Comparison of ENCODE assay signal across 10 cellular contexts in the genomic region with DNA sequence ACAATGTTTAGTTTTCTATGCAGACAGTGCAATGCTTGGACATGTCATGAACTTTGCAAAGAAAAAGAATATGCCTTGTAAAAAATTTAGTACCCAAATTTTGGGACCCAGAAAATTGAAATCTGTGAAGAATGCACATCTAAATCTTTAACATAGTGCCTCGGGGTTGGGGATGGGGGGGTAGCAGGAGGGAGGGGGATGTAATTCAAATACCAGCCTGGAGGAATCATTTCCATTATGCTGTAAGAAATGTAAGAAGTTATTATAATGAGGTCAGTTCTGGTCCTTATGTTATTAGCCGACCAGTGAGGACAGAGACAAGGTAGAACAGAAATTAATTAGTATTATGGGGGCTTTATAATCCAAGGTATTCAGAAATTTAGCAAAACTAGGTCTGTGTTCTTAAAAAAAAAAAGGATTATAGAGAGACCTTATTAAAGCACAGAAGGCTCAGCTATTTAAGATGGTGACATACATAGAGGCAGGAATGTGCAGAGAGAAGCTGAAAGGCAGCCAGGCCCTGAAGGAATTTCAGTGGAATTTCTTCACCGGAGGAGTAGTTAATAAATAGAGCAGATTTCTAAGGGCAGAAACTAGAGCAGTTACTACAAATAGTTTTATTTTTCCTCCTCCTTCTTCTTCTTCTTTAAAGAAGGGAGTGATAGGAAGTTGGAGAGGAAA.
A peak's percentile ranks its signal among the peaks of the same experiment; 100 is the strongest.
DNase-seq lines count a peak whose midpoint lies in the region; FAIRE-seq and TF ChIP-seq lines count a peak whose summit lies in the region.
"Had no signal": no experiment of that assay in that cellular context is flagged by ENCODE, and none has a peak within 500 bp of the region (broad histone marks: within the 10 kb centered on the region; RNA-seq: fewer than 3 reads in every experiment).

No MANE protein-coding gene starts in this region.

- CTCF ChIA-PET in MCF 10A (lab: Yijun Ruan, JAX), result interaction anchor here (0.6 to 2.6 kb wide), 4 partner anchors 65 to 448 kb away, joined by 3 to 10 read pairs (median 3); no protein-coding TSS in a partner anchor

- no peaks in the 10 kb centered on the region for H3K9me3 ChIP-seq in HAP-1
- H3K9me3 ChIP-seq in smooth muscle cell (replicated peaks; ENCODE audit: low read depth), result no peaks in the 10 kb centered on the region
- H3K9me3 ChIP-seq in small intestine (ENCODE audit: control insufficient read depth, low read depth), result no peaks in the 10 kb centered on the region

- no TSS peak for BruUV-seq in MCF 10A (replicated peaks; lab: Mats Ljungman, UMichigan)

- H3K27me3 Mint-ChIP-seq in MCF 10A (ENCODE audit: insufficient read depth, unreplicated experiment), result no peaks in the 10 kb centered on the region
- H3K27me3 Mint-ChIP-seq: central memory CD8-positive, alpha-beta T cell had no signal

- no peak overlapping the region for H3K9ac ChIP-seq in smooth muscle cell (ENCODE audit: low read depth)

- no peak overlapping the region for H3K4me3 ChIP-seq in HAP-1
- H3K4me3 ChIP-seq in smooth muscle cell, result no peak overlapping the region
- H3K4me3 ChIP-seq in small intestine (ENCODE audit: low read depth in 1 of 2, low read length in 2 of 2), result no peak overlapping the region

- no peaks in the 10 kb centered on the region for H3F3A ChIP-seq in smooth muscle cell (ENCODE audit: low read depth)

- H3K27me3 ChIP-seq in HAP-1 (ENCODE audit: low read depth), result no peaks in the 10 kb centered on the region
- no peaks in the 10 kb centered on the region for H3K27me3 ChIP-seq in smooth muscle cell (ENCODE audit: low read depth)
- H3K27me3 ChIP-seq in small intestine (ENCODE audit: control insufficient read depth in 2 of 2, insufficient read depth in 2 of 2, low read length in 2 of 2), result peaks cover 0 to 2% of the 10 kb centered on the region in 2 donors

- POLR2A ChIA-PET in MCF 10A (lab: Yijun Ruan, JAX), result interaction anchor here (0.6 to 1.1 kb wide), 6 partner anchors 89 to 1453 kb away, joined by 3 to 5 read pairs (median 3); a partner anchor contains a TSS

- H3K4me3 Mint-ChIP-seq in MCF 10A (ENCODE audit: unreplicated experiment), result no peak overlapping the region
- H3K4me3 Mint-ChIP-seq: central memory CD8-positive, alpha-beta T cell had no signal

- intact Hi-C loops in MCF 10A (cut with micrococcal nuclease), result no loop called here

- no peaks in the 10 kb centered on the region for H3K36me3 Mint-ChIP-seq in MCF 10A (ENCODE audit: insufficient read depth, unreplicated experiment)

- peak overlapping the region; percentile 73 for H2AFZ ChIP-seq in smooth muscle cell (ENCODE audit: low read depth)

- H4K20me1 ChIP-seq in smooth muscle cell (ENCODE audit: low read depth), result no peaks in the 10 kb centered on the region

- H3K36me3 ChIP-seq in HAP-1 (replicated peaks), result no peaks in the 10 kb centered on the region
- H3K36me3 ChIP-seq in smooth muscle cell (ENCODE audit: low read depth), result no peaks in the 10 kb centered on the region
- no peaks in the 10 kb centered on the region for H3K36me3 ChIP-seq in small intestine (ENCODE audit: control insufficient read depth in 2 of 2, insufficient read depth in 2 of 2, low read length in 2 of 2)

- peaks cover 14% of the 10 kb centered on the region for H3K4me1 Mint-ChIP-seq in MCF 10A (ENCODE audit: insufficient read depth, unreplicated experiment)
- H3K4me1 Mint-ChIP-seq: central memory CD8-positive, alpha-beta T cell had no signal

- H3K4me1 ChIP-seq in HAP-1 (peaks cover 24% of the 10 kb centered on the region), smooth muscle cell (ENCODE audit: low read depth) (peaks cover 22% of the 10 kb centered on the region), small intestine (ENCODE audit: control insufficient read depth in 2 of 2, insufficient read depth in 1 of 2, low read depth in 1 of 2, low read length in 1 of 2) (no peaks in the 10 kb centered on the region)

- no peak for TF ChIP-seq POLR2A in GM12891 (IDR thresholded peaks at IDR 0.05; ENCODE audit: low read depth, low read length)

- H3K27ac Mint-ChIP-seq in MCF 10A (ENCODE audit: low read depth, unreplicated experiment), result peak overlapping the region; percentile 72

- no peaks in the 10 kb centered on the region for H3K79me2 ChIP-seq in smooth muscle cell (ENCODE audit: low read depth)

- in situ Hi-C loops in HAP-1 (cut with MboI; ENCODE audit: low sequenced_read_pairs), result no loop called here

- no peak for TF ChIP-seq CTCF in MCF 10A (IDR thresholded peaks at IDR 0.05; ENCODE audit: unreplicated experiment)
- TF ChIP-seq CTCF in smooth muscle cell (IDR thresholded peaks at IDR 0.05; ENCODE audit: borderline replicate concordance, insufficient read depth, poor library complexity, severe bottlenecking), result no peak

- H3K27ac ChIP-seq in smooth muscle cell (ENCODE audit: low read depth) (peak overlapping the region; percentile 54), small intestine (ENCODE audit: low read depth in 1 of 2, low read length in 1 of 2) (no peak overlapping the region)

- no peak for FAIRE-seq in small intestine (lab: Jason Lieb, UNC)
- FAIRE-seq in GM12891 (lab: Jason Lieb, UNC), result no peak

- 21% methylated on average over 3 of the region's 3 CpGs for WGBS in smooth muscle cell (ENCODE audit: low lambda C conversion rate)
- WGBS in small intestine, 3 donors, result 58 to 79% (median 74%) methylated on average over 3 of the region's 3 CpGs

- DNase-seq in HAP-1 (ENCODE audit: low spot score in 2 of 2) (peak; percentile 54 to 75), MCF 10A (ENCODE audit: unreplicated experiment) (peak; percentile 34), iPS-NIHi7 (ENCODE audit: extremely low spot score) (peak; percentile 20), smooth muscle cell (lab: John Stamatoyannopoulos, UW; ENCODE audit: unreplicated experiment) (no peak), small intestine (no peak), T-helper 1 cell (no peak), GM12891 (ENCODE audit: insufficient read length, low spot score) (no peak)
- no peak for DNase-seq in stimulated activated CD4-positive, alpha-beta T cell treated with anti-CD3 and anti-CD28 coated beads, Interleukin-4, amount 100 ng/mL, for 1 hour
- DNase-seq: NCI-H748 treated with DMSO at 0.1 percent for 48 hours had no signal

- H3K9me3 Mint-ChIP-seq in MCF 10A (ENCODE audit: unreplicated experiment), result no peaks in the 10 kb centered on the region
- H3K9me3 Mint-ChIP-seq: central memory CD8-positive, alpha-beta T cell had no signal

- peak overlapping the region; percentile 38 for H3K4me2 ChIP-seq in smooth muscle cell

TF ChIP-seq in GM12891, 5 proteins besides CTCF, POLR2A, EP300 and RAD21:
- no peak for TF ChIP-seq POLR2AphosphoS5 (IDR thresholded peaks at IDR 0.05; ENCODE audit: low read depth, low read length)
- TF ChIP-seq SPI1 (IDR thresholded peaks at IDR 0.05; ENCODE audit: low read depth, low read length), result no peak
- no peak for TF ChIP-seq TAF1 (IDR thresholded peaks at IDR 0.05; ENCODE audit: low read depth, low read length)
- TF ChIP-seq POU2F2 (IDR thresholded peaks at IDR 0.05; ENCODE audit: low read depth, low read length), result no peak
- TF ChIP-seq PAX5 (IDR thresholded peaks at IDR 0.05; ENCODE audit: insufficient read depth, low read length, severe bottlenecking), result no peak
TF ChIP-seq in GM12891: peak in this region for 0.

Comparison
In these comparisons a context has a peak if more than half of its experiments do, and no peak if none do; other contexts are left out.
1. DNase-seq: peak in HAP-1 (2 of 2), MCF 10A (single experiment) and iPS-NIHi7 (single experiment); none in smooth muscle cell (single experiment), stimulated activated CD4-positive, alpha-beta T cell treated with anti-CD3 and anti-CD28 coated beads, Interleukin-4, amount 100 ng/mL, for 1 hour (single experiment), small intestine (single experiment), T-helper 1 cell (0 of 5) and GM12891 (single experiment).